Comparison of ENCODE assay signal across 9 cellular contexts in the genomic region with DNA sequence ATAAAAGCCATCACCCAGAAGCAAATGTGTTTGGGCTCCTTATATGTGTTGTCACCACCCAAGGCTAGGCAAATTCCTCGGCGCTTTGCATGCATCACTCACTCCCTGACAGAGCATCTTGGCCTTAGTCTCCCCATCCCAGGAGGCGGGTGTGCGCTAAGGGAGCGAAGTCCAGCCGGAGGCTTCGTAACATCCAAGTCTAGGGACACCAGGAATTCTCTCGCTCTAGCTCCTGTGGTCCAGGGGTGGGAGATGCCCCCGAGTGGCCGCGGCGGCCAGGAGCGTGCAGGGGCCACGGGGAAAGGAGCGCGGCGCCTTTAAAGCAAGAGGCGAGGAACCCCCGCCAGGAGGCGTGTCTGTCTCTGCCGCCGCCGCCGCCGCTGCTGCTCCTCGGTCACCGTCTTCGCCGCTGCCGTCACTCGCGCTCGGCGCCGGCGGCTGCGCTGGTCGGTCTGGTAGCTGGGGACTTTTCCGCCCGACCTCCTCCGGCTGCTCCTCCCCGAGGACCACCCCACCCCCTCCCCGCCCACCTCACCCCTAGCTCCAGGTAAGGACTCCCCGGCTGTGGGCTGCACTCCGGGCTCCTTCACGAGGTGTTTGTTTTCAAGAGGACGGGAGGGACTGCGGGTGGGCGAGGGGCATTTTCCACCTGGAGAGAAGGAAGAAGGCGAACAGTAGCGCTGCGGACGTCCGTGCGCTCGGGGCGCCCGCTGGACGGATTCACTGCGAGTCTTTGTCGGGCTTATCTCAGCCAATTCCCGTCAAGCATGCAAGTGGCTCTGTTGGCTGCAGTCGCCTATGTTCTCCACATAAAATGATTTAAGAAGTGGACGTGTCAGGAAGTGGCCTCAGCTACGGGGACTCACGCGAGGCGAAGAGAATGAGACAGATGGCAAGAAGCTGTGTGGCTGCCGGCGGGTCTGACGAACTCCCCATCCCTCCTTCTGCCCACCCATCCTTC. TPM values are rescaled to one million over a fixed set of nuclear protein-coding genes. Genes with fewer than 3 reads are reported as not detected.
DNase-seq lines count a peak whose midpoint lies in the region; ATAC-seq and TF ChIP-seq lines count a peak whose summit lies in the region.
"Had no signal": no experiment of that assay in that cellular context is flagged by ENCODE, and none has a peak within 500 bp of the region (broad histone marks: within the 10 kb centered on the region; RNA-seq: fewer than 3 reads in every experiment).

GRIK2 (plus strand) TSS at position 418 of the 961 bp plus-strand sequence.

- no peak for TF ChIP-seq POLR2A in transverse colon (IDR thresholded peaks at IDR 0.05)

- H3K27me3 Mint-ChIP-seq in central memory CD8-positive, alpha-beta T cell, result peaks cover 49% of the 10 kb centered on the region

- no peaks in the 10 kb centered on the region for H3K36me3 ChIP-seq in kidney epithelial cell (ENCODE audit: control insufficient read depth, insufficient read depth, low read length)
- H3K36me3 ChIP-seq in transverse colon, result no peaks in the 10 kb centered on the region

- H3K27me3 ChIP-seq in kidney epithelial cell (ENCODE audit: control insufficient read depth, insufficient read depth, low read length) (peaks cover 14% of the 10 kb centered on the region), transverse colon (peaks cover 83% of the 10 kb centered on the region)

- TF ChIP-seq EP300 in transverse colon (IDR thresholded peaks at IDR 0.05; ENCODE audit: low read depth), result no peak

- H3K27ac ChIP-seq in transverse colon, result no peak within 1 kb of the TSS

- no peaks in the 10 kb centered on the region for H3K4me1 Mint-ChIP-seq in central memory CD8-positive, alpha-beta T cell

- intact Hi-C loops in transverse colon (cut with DNase I; ENCODE audit: low total_unique reads), result no loop called here
- intact Hi-C loops in posterior vena cava (cut with DNase I), result no loop called here

- WGBS in transverse colon (ENCODE audit: low coverage in 1 of 2), 2 donors, result 0 to 5% methylated on average over 1 to 43 of the region's 71 CpGs

- TF ChIP-seq CTCF in kidney epithelial cell (IDR thresholded peaks at IDR 0.05; ENCODE audit: insufficient read depth, low read length, poor library complexity, severe bottlenecking), result peak; percentile 41
- TF ChIP-seq CTCF in transverse colon (IDR thresholded peaks at IDR 0.05), result peak in 3 of 5 experiments; percentile 9 to 30 (median 29)

- ATAC-seq in GM18502 (IDR thresholded peaks at IDR 0.05; ENCODE audit: poor library complexity, unreplicated experiment) (peak; percentile 81), HG03039 (IDR thresholded peaks at IDR 0.05; ENCODE audit: unreplicated experiment) (peak; percentile 48)
- peak; percentile 10 for ATAC-seq in central memory CD8-positive, alpha-beta T cell (replicated peaks; ENCODE audit: extremely low read depth, poor library complexity, severe bottlenecking)

- DNase-seq in NCI-H524 treated with DMSO at 0.1 percent for 48 hours (lab: John Stamatoyannopoulos, UW) (peak; percentile 64), kidney epithelial cell (ENCODE audit: low read depth) (no peak), transverse colon (peak; percentile 25), posterior vena cava (ENCODE audit: low spot score) (no peak), mesenteric fat pad (ENCODE audit: low spot score) (no peak)
- no peak for DNase-seq in central memory CD8-positive, alpha-beta T cell (ENCODE audit: low spot score in 2 of 2)

- no peaks in the 10 kb centered on the region for H3K9me3 Mint-ChIP-seq in central memory CD8-positive, alpha-beta T cell

- no peak within 1 kb of the TSS for H3K4me3 Mint-ChIP-seq in central memory CD8-positive, alpha-beta T cell

- no peaks in the 10 kb centered on the region for H3K36me3 Mint-ChIP-seq in central memory CD8-positive, alpha-beta T cell (ENCODE audit: insufficient read depth)

- no peaks in the 10 kb centered on the region for H3K9me3 ChIP-seq in transverse colon

- H3K4me1 ChIP-seq in transverse colon, result peaks cover 0 to 12% (median 2%) of the 10 kb centered on the region in 4 donors

- H3K4me3 ChIP-seq in kidney epithelial cell (ENCODE audit: low read depth, low read length) (peak within 1 kb of the TSS; percentile 59), transverse colon (peak within 1 kb of the TSS in 3 of 4 donors; percentile 20 to 50 (median 31))

- H3K27ac Mint-ChIP-seq in central memory CD8-positive, alpha-beta T cell (ENCODE audit: low read depth), result no peak within 1 kb of the TSS

- in situ Hi-C loops in transverse colon (cut with MboI; ENCODE audit: low pct_ligation_motif_present in 1 of 4, low pct_unique_long_range_greater_than_20kb in 1 of 4, low sequenced_read_pairs in 3 of 4), result no loop called here

RNA-seq across cellular contexts. Expression of gene GRIK2, which starts in this region (rescaled TPM):
- total RNA-seq in kidney epithelial cell (0.13 and 5.5 TPM in 2 replicates), transverse colon (1 to 10 TPM in 3 of 4 donors, not detected in 1; 2.0 to 4.0 (median 2.0) TPM), posterior vena cava (1 to 10 TPM; 1.5 to 1.7 TPM), mesenteric fat pad (not detected)
- total RNA-seq: T-helper 2 cell treated with Interferon-gamma antibody and Interleukin-4, amounts not matched to agents 100 ng/mL and 5 ng/mL, for 36 hours had no signal

Comparison
In these comparisons a context has a peak if more than half of its experiments do, and no peak if none do; other contexts are left out.
1. ATAC-seq: peak in every context shown above with its lines; median percentile 81 in GM18502; 48 in HG03039; 10 in central memory CD8-positive, alpha-beta T cell.
2. DNase-seq: peak in NCI-H524 treated with DMSO at 0.1 percent for 48 hours (single experiment) and transverse colon (single experiment); none in central memory CD8-positive, alpha-beta T cell (0 of 2), kidney epithelial cell (single experiment), posterior vena cava (single experiment) and mesenteric fat pad (single experiment).